In genomic region chr1:189859385-189859977, GRCh38 we compare ENCODE assay signal across 8 cellular contexts.
A peak's percentile ranks its signal among the peaks of the same experiment; 100 is the strongest.
DNase-seq lines count a peak whose midpoint lies in the region; ATAC-seq and TF ChIP-seq lines count a peak whose summit lies in the region.

No MANE protein-coding gene starts in this region.

- ATAC-seq in GM19438 (IDR thresholded peaks at IDR 0.05; ENCODE audit: low read depth, unreplicated experiment) (peak; percentile 68), HG03378 (IDR thresholded peaks at IDR 0.05; ENCODE audit: unreplicated experiment) (no peak)
- peak in 1 of 2 donors; percentile 34 for ATAC-seq in stimulated activated naive B cell treated with anti-CD40 and anti-IgM and Interleukin-4, amounts not matched to agents 10 μg/mL and 1 μg/mL and 100 μg/mL, for 72 hours (replicated peaks)

- TF ChIP-seq CTCF in Calu3 (IDR thresholded peaks at IDR 0.05; ENCODE audit: unreplicated experiment) (peak; percentile 83), LNCaP clone FGC (IDR thresholded peaks at IDR 0.05; ENCODE audit: control insufficient read depth, extremely low read depth, insufficient read depth) (peak; percentile 61), dorsolateral prefrontal cortex (IDR thresholded peaks at IDR 0.05 in 54 of 56, conservative IDR thresholded peaks at IDR 0.05 in 2 of 56; ENCODE audit: low read depth in 1 of 56, partially characterized antibody in 56 of 56) (peak in 43 of 56 donors; percentile 12 to 51 (median 32))

- H3K36me3 Mint-ChIP-seq in Calu3 (ENCODE audit: insufficient read depth, unreplicated experiment): no peaks in the 10 kb centered on the region
- H3K36me3 Mint-ChIP-seq in stimulated activated naive B cell treated with anti-CD40 and anti-IgM and Interleukin-4, amounts not matched to agents 10 μg/mL and 1 μg/mL and 100 μg/mL, for 72 hours: no peaks in the 10 kb centered on the region

- H3K4me3 ChIP-seq in LNCaP clone FGC (ENCODE audit: low read depth, low read length) (no peak overlapping the region), dorsolateral prefrontal cortex (no peak overlapping the region)

- DNase-seq in Calu3: peak; percentile 37
- DNase-seq in LNCaP clone FGC (ENCODE audit: low read depth): no peak
- DNase-seq in dorsolateral prefrontal cortex: no peak
- DNase-seq in stimulated activated naive B cell treated with anti-CD40 and anti-IgM and Interleukin-4, amounts not matched to agents 10 μg/mL and 1 μg/mL and 100 μg/mL, for 72 hours: peak; percentile 3
- DNase-seq in NCI-H446 (lab: John Stamatoyannopoulos, UW): no peak
- no peak for DNase-seq in hippocampal formation (lab: John Stamatoyannopoulos, UW)

- CTCF ChIA-PET in Calu3 (lab: Charles Lee): interaction anchor here (1.0 kb wide), 1 partner anchor 12 kb away, joined by 3 read pairs; no protein-coding TSS in a partner anchor

- no TSS peak for BruUV-seq in Calu3 (replicated peaks; lab: Mats Ljungman, UMichigan)

- H3K4me3 Mint-ChIP-seq in Calu3 (ENCODE audit: low read depth, unreplicated experiment): no peak overlapping the region
- H3K4me3 Mint-ChIP-seq in stimulated activated naive B cell treated with anti-CD40 and anti-IgM and Interleukin-4, amounts not matched to agents 10 μg/mL and 1 μg/mL and 100 μg/mL, for 72 hours: no peak overlapping the region

- no peak overlapping the region for H3K27ac Mint-ChIP-seq in Calu3 (ENCODE audit: unreplicated experiment)
- H3K27ac Mint-ChIP-seq in stimulated activated naive B cell treated with anti-CD40 and anti-IgM and Interleukin-4, amounts not matched to agents 10 μg/mL and 1 μg/mL and 100 μg/mL, for 72 hours: no peak overlapping the region

- no peaks in the 10 kb centered on the region for H3K27me3 Mint-ChIP-seq in Calu3 (ENCODE audit: unreplicated experiment)
- H3K27me3 Mint-ChIP-seq in stimulated activated naive B cell treated with anti-CD40 and anti-IgM and Interleukin-4, amounts not matched to agents 10 μg/mL and 1 μg/mL and 100 μg/mL, for 72 hours: no peaks in the 10 kb centered on the region

- no peak overlapping the region for H3K27ac ChIP-seq in dorsolateral prefrontal cortex

- H3K4me1 Mint-ChIP-seq in Calu3 (ENCODE audit: low read depth, unreplicated experiment): no peaks in the 10 kb centered on the region
- H3K4me1 Mint-ChIP-seq in stimulated activated naive B cell treated with anti-CD40 and anti-IgM and Interleukin-4, amounts not matched to agents 10 μg/mL and 1 μg/mL and 100 μg/mL, for 72 hours: no peaks in the 10 kb centered on the region

- peaks cover 8% of the 10 kb centered on the region for H3K9me3 Mint-ChIP-seq in Calu3 (ENCODE audit: low read depth, unreplicated experiment)
- H3K9me3 Mint-ChIP-seq in stimulated activated naive B cell treated with anti-CD40 and anti-IgM and Interleukin-4, amounts not matched to agents 10 μg/mL and 1 μg/mL and 100 μg/mL, for 72 hours: peaks cover 6 to 11% of the 10 kb centered on the region in 2 donors

- intact Hi-C loops in Calu3 (cut with micrococcal nuclease; ENCODE audit: unreplicated experiment): loop anchor here (10.0 kb wide), 1 partner anchor 365 kb away; no protein-coding TSS in a partner anchor
- intact Hi-C loops in dorsolateral prefrontal cortex (cut with DNase I): no loop called here

- H3K27me3 ChIP-seq in dorsolateral prefrontal cortex: no peaks in the 10 kb centered on the region

Comparison
In these comparisons a context has a peak if more than half of its experiments do, and no peak if none do; other contexts are left out.
1. DNase-seq: peak in Calu3 (single experiment) and stimulated activated naive B cell treated with anti-CD40 and anti-IgM and Interleukin-4, amounts not matched to agents 10 μg/mL and 1 μg/mL and 100 μg/mL, for 72 hours (single experiment); none in LNCaP clone FGC (single experiment), dorsolateral prefrontal cortex (0 of 10), NCI-H446 (0 of 2) and hippocampal formation (0 of 2).
2. CTCF ChIP-seq: peak in every context shown above with its lines; median percentile 83 in Calu3; 61 in LNCaP clone FGC; 32 in dorsolateral prefrontal cortex.